17 cellular contexts compared by ENCODE assay signal in the genomic region with DNA sequence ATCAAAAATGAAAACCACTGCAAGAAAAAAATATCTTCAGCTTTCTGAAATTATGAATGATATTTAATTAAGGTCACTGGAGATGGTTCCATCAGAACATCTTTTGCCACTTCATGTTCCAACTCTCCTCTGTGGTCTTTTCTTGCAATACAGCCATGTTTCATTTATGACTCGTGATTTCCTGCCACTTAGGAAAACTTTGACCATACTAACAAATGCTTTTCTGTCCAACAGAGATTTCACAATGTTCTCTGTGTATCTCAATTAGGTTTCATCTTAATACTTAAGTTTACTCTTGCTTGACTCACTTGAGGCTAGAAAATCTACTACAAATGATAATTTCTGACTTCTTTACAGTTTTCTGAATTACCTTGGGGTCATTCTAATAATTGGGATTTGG.
DNase-seq lines count a peak whose midpoint lies in the region; ATAC-seq and TF ChIP-seq lines count a peak whose summit lies in the region.
"Had no signal": no experiment of that assay in that cellular context is flagged by ENCODE, and none has a peak within 500 bp of the region (broad histone marks: within the 10 kb centered on the region; RNA-seq: fewer than 3 reads in every experiment).

No MANE protein-coding gene starts in this region.

- TF ChIP-seq CTCF in astrocyte of the cerebellum (IDR thresholded peaks at IDR 0.05; ENCODE audit: low read depth, low read length, missing control alignments) (no peak), foreskin keratinocyte (conservative IDR thresholded peaks at IDR 0.05) (no peak), H9 (conservative IDR thresholded peaks at IDR 0.05) (no peak)

- H3K27ac Mint-ChIP-seq in H9: no peak overlapping the region
- H3K27ac Mint-ChIP-seq: CD8-positive, alpha-beta memory T cell; HFFc6 had no signal

- H3K9me3 ChIP-seq in H9 (ENCODE audit: control insufficient read depth, low read depth, low read length): no peaks in the 10 kb centered on the region

- H4K8ac ChIP-seq in H9 (replicated peaks; ENCODE audit: insufficient read length, low read depth, low read length): no peak overlapping the region

- H3K4me3 Mint-ChIP-seq in H9: no peak overlapping the region
- H3K4me3 Mint-ChIP-seq: CD8-positive, alpha-beta memory T cell; HFFc6 had no signal

- H4K91ac ChIP-seq in H9 (ENCODE audit: insufficient read length, low read depth, low read length): no peak overlapping the region

- no peak overlapping the region for H3K14ac ChIP-seq in H9 (ENCODE audit: insufficient read depth, low read length)

- H3K23me2 ChIP-seq in H9 (ENCODE audit: insufficient read length, low read depth, low read length, poor library complexity, severe bottlenecking): no peaks in the 10 kb centered on the region

- H2BK120ac ChIP-seq in H9 (ENCODE audit: low read depth, low read length, poor library complexity, severe bottlenecking): no peak overlapping the region

- H3K4ac ChIP-seq in H9 (ENCODE audit: low read depth, low read length): no peak overlapping the region

- H3K4me1 ChIP-seq in foreskin keratinocyte (no peaks in the 10 kb centered on the region), H9 (ENCODE audit: insufficient read depth, low read length) (no peaks in the 10 kb centered on the region)

- no peaks in the 10 kb centered on the region for H3K4me1 Mint-ChIP-seq in H9
- H3K4me1 Mint-ChIP-seq: CD8-positive, alpha-beta memory T cell had no signal

- H3K27me3 Mint-ChIP-seq in H9 (ENCODE audit: low read depth): no peaks in the 10 kb centered on the region
- H3K27me3 Mint-ChIP-seq: CD8-positive, alpha-beta memory T cell had no signal

- H3K27ac ChIP-seq in foreskin keratinocyte (no peak overlapping the region), H9 (ENCODE audit: insufficient read length, low read depth, low read length) (no peak overlapping the region)

- DNase-seq in HT1080 (ENCODE audit: low read depth) (peak; percentile 51), astrocyte of the cerebellum (ENCODE audit: low read depth) (peak; percentile 27), foreskin keratinocyte (peak; percentile 4 to 26), renal cortical epithelial cell (ENCODE audit: low read depth) (peak; percentile 85), NOMO-1 treated with DMSO at 0.1 percent for 48 hours (lab: John Stamatoyannopoulos, UW; ENCODE audit: unreplicated experiment) (no peak), H9 (no peak)
- DNase-seq: C1 segment of cervical spinal cord; CD8-positive, alpha-beta memory T cell; DMS79; HFFc6; IMR-90; NCI-H1048; NCI-H1436; NCI-H1930; NCI-H345; NCI-H524 treated with DMSO at 0.1 percent for 48 hours had no signal

- H3K27me3 ChIP-seq in foreskin keratinocyte: no peaks in the 10 kb centered on the region
- H3K27me3 ChIP-seq in H9 (ENCODE audit: insufficient read depth, low read length): no peaks in the 10 kb centered on the region

- H2BK15ac ChIP-seq in H9 (ENCODE audit: low read depth, low read length): no peak overlapping the region

- no CpG with 5 or more reads among the region's 1 CpG for WGBS in H9 (ENCODE audit: extremely low coverage, insufficient read length, low lambda C conversion rate)

- no peak overlapping the region for H3T11ph ChIP-seq in H9 (ENCODE audit: low read length)

- H2BK20ac ChIP-seq in H9 (ENCODE audit: low read depth, low read length, poor library complexity, severe bottlenecking): no peak overlapping the region

- no peak overlapping the region for H3K23ac ChIP-seq in H9 (ENCODE audit: insufficient read length, low read depth, low read length)

- H3K56ac ChIP-seq in H9 (ENCODE audit: insufficient read length, low read depth, low read length): no peak overlapping the region

- no peak overlapping the region for H3K18ac ChIP-seq in H9 (ENCODE audit: insufficient read length, low read depth, low read length)

- no peaks in the 10 kb centered on the region for H3K79me2 ChIP-seq in H9 (ENCODE audit: insufficient read depth, low read length)

- H2BK12ac ChIP-seq in H9 (ENCODE audit: insufficient read length, low read depth, low read length): no peak overlapping the region

- H2AK5ac ChIP-seq in H9 (ENCODE audit: insufficient read length, low read length): no peak overlapping the region

- H3K4me2 ChIP-seq in H9 (ENCODE audit: insufficient read depth, insufficient read length, low read length): no peak overlapping the region

- H3K9me3 Mint-ChIP-seq in H9: no peaks in the 10 kb centered on the region

- no peak overlapping the region for H3K4me3 ChIP-seq in astrocyte of the cerebellum (ENCODE audit: low read depth, low read length)

- ATAC-seq in foreskin keratinocyte (no peak), GM21737 (IDR thresholded peaks at IDR 0.05; ENCODE audit: unreplicated experiment) (no peak)

- no peak overlapping the region for H3K9ac ChIP-seq in H9 (ENCODE audit: extremely low read depth, insufficient read length, low read length)

- in situ Hi-C loops in astrocyte of the cerebellum (cut with HindIII; ENCODE audit: low sequenced_read_pairs): no loop called here

- H2AFZ ChIP-seq in H9 (ENCODE audit: low read length): no peak overlapping the region

- H3K36me3 Mint-ChIP-seq in H9 (ENCODE audit: insufficient read depth in 1 of 3, low read depth in 3 of 3): no peaks in the 10 kb centered on the region
- H3K36me3 Mint-ChIP-seq: CD8-positive, alpha-beta memory T cell had no signal

- no peaks in the 10 kb centered on the region for H3K79me1 ChIP-seq in H9 (ENCODE audit: insufficient read depth, low read depth, low read length, poor library complexity, severe bottlenecking)

- H4K20me1 ChIP-seq in H9 (ENCODE audit: control insufficient read depth, insufficient read depth, insufficient read length): no peaks in the 10 kb centered on the region

- no peak overlapping the region for H2BK5ac ChIP-seq in H9 (ENCODE audit: insufficient read length, low read length)

- H4K5ac ChIP-seq in H9 (ENCODE audit: insufficient read length, low read depth, low read length): no peak overlapping the region

Comparison
In these comparisons a context has a peak if more than half of its experiments do, and no peak if none do; other contexts are left out.
1. DNase-seq: peak in HT1080 (single experiment), astrocyte of the cerebellum (single experiment), foreskin keratinocyte (2 of 2) and renal cortical epithelial cell (single experiment); none in NOMO-1 treated with DMSO at 0.1 percent for 48 hours (single experiment) and H9 (single experiment).